In genomic region chr20:38926934-38927616, GRCh38 we compare ENCODE assay signal across 1 cellular context.
TF ChIP-seq lines count a peak whose summit lies in the region.

No MANE protein-coding gene starts in this region.

TF ChIP-seq in K562, 482 proteins besides CTCF, POLR2A, EP300 and RAD21 (continued from another document):
- TF ChIP-seq, protein P1, sequence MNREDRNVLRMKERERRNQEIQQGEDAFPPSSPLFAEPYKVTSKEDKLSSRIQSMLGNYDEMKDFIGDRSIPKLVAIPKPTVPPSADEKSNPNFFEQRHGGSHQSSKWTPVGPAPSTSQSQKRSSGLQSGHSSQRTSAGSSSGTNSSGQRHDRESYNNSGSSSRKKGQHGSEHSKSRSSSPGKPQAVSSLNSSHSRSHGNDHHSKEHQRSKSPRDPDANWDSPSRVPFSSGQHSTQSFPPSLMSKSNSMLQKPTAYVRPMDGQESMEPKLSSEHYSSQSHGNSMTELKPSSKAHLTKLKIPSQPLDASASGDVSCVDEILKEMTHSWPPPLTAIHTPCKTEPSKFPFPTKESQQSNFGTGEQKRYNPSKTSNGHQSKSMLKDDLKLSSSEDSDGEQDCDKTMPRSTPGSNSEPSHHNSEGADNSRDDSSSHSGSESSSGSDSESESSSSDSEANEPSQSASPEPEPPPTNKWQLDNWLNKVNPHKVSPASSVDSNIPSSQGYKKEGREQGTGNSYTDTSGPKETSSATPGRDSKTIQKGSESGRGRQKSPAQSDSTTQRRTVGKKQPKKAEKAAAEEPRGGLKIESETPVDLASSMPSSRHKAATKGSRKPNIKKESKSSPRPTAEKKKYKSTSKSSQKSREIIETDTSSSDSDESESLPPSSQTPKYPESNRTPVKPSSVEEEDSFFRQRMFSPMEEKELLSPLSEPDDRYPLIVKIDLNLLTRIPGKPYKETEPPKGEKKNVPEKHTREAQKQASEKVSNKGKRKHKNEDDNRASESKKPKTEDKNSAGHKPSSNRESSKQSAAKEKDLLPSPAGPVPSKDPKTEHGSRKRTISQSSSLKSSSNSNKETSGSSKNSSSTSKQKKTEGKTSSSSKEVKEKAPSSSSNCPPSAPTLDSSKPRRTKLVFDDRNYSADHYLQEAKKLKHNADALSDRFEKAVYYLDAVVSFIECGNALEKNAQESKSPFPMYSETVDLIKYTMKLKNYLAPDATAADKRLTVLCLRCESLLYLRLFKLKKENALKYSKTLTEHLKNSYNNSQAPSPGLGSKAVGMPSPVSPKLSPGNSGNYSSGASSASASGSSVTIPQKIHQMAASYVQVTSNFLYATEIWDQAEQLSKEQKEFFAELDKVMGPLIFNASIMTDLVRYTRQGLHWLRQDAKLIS (CRISPR knock-in tag; IDR thresholded peaks at IDR 0.05): 0 out of 2 replicates have a peak, but pooled peaks have one; percentile 0
TF ChIP-seq in K562: peak in this region for 5.
